18 cellular contexts compared by ENCODE assay signal in genomic region chr1:36523230-36523495, GRCh38. TPM values are rescaled to one million over a fixed set of nuclear protein-coding genes. Genes with fewer than 3 reads are reported as not detected.
"Had no signal": no experiment of that assay in that cellular context is flagged by ENCODE, and none has a peak within 500 bp of the region (broad histone marks: within the 10 kb centered on the region; RNA-seq: fewer than 3 reads in every experiment).

No MANE protein-coding gene starts in this region.

- H3K27ac Mint-ChIP-seq: activated naive CD4-positive, alpha-beta T cell treated with anti-CD3 and anti-CD28 coated beads, Interleukin-2, amount 10 ng/mL, durations not matched to agents 7 days and 5 days; T-helper 1 cell treated with Interleukin-12 subunit alpha and Interleukin-12 subunit beta and Interleukin-4 antibody, amounts not matched to agents 30 μg/mL and 1 μg/mL, for 36 hours had no signal

- H3K4me3 Mint-ChIP-seq: activated CD8-positive, alpha-beta T cell treated with anti-CD3 and anti-CD28 coated beads for 36 hours; activated naive CD4-positive, alpha-beta T cell treated with anti-CD3 and anti-CD28 coated beads, Interleukin-2, amount 10 ng/mL, durations not matched to agents 7 days and 5 days; activated naive CD8-positive, alpha-beta T cell treated with anti-CD3 and anti-CD28 coated beads for 36 hours; T-helper 1 cell treated with Interleukin-12 subunit alpha and Interleukin-12 subunit beta and Interleukin-4 antibody, amounts not matched to agents 30 μg/mL and 1 μg/mL, for 36 hours had no signal

- H3K27me3 ChIP-seq: brain microvascular endothelial cell had no signal

- FAIRE-seq: K562 had no signal

- H3K27me3 Mint-ChIP-seq: activated CD8-positive, alpha-beta T cell treated with anti-CD3 and anti-CD28 coated beads for 36 hours; activated naive CD4-positive, alpha-beta T cell treated with anti-CD3 and anti-CD28 coated beads, Interleukin-2, amount 10 ng/mL, durations not matched to agents 7 days and 5 days; activated naive CD8-positive, alpha-beta T cell treated with anti-CD3 and anti-CD28 coated beads for 36 hours; activated T-cell treated with anti-CD3 and anti-CD28 coated beads, Interleukin-2, amount 50 U/mL, for 24 hours had no signal

- ATAC-seq: K562 had no signal

- H3K9me3 Mint-ChIP-seq: activated CD8-positive, alpha-beta T cell treated with anti-CD3 and anti-CD28 coated beads for 36 hours; activated naive CD4-positive, alpha-beta T cell treated with anti-CD3 and anti-CD28 coated beads, Interleukin-2, amount 10 ng/mL, durations not matched to agents 7 days and 5 days; activated naive CD8-positive, alpha-beta T cell treated with anti-CD3 and anti-CD28 coated beads for 36 hours; activated T-cell treated with anti-CD3 and anti-CD28 coated beads, Interleukin-2, amount 50 U/mL, for 24 hours; T-helper 1 cell treated with Interleukin-12 subunit alpha and Interleukin-12 subunit beta and Interleukin-4 antibody, amounts not matched to agents 30 μg/mL and 1 μg/mL, for 36 hours had no signal

- H3K36me3 ChIP-seq: brain microvascular endothelial cell had no signal

- H3K4me3 ChIP-seq: K562, PC-9 had no signal

- H3K27ac ChIP-seq: brain microvascular endothelial cell, PC-9 had no signal

- H3K36me3 Mint-ChIP-seq: activated naive CD4-positive, alpha-beta T cell treated with anti-CD3 and anti-CD28 coated beads, Interleukin-2, amount 10 ng/mL, durations not matched to agents 7 days and 5 days; activated naive CD8-positive, alpha-beta T cell treated with anti-CD3 and anti-CD28 coated beads for 36 hours had no signal

- DNase-seq: activated gamma-delta T cell treated with Interleukin-2 at 50 U/mL for 16 hours; activated naive CD4-positive, alpha-beta T cell treated with anti-CD3 and anti-CD28 coated beads, Interleukin-2, amount 10 ng/mL, durations not matched to agents 7 days and 5 days; activated naive CD8-positive, alpha-beta T cell treated with anti-CD3 and anti-CD28 coated beads for 36 hours; activated T-cell treated with anti-CD3 and anti-CD28 coated beads, Interleukin-2, amount 50 U/mL, for 24 hours; brain microvascular endothelial cell; Karpas-422; MM.1S; NCI-H1105 treated with DMSO at 0.1 percent for 48 hours; NCI-H1436 treated with DMSO at 0.1 percent for 48 hours; NCI-H187; NCI-H2081; NCI-H510A treated with DMSO at 0.1 percent for 48 hours; PC-9; SHP77 treated with DMSO at 0.1 percent for 48 hours had no signal

RNA-seq across cellular contexts. Expression of gene CSF3R, which starts 40.5 kb away (rescaled TPM):
- total RNA-seq: activated CD8-positive, alpha-beta T cell treated with anti-CD3 and anti-CD28 coated beads for 36 hours; PC-9; SK-MEL-5 had no signal
